31 cellular contexts compared by ENCODE assay signal in the genomic region with DNA sequence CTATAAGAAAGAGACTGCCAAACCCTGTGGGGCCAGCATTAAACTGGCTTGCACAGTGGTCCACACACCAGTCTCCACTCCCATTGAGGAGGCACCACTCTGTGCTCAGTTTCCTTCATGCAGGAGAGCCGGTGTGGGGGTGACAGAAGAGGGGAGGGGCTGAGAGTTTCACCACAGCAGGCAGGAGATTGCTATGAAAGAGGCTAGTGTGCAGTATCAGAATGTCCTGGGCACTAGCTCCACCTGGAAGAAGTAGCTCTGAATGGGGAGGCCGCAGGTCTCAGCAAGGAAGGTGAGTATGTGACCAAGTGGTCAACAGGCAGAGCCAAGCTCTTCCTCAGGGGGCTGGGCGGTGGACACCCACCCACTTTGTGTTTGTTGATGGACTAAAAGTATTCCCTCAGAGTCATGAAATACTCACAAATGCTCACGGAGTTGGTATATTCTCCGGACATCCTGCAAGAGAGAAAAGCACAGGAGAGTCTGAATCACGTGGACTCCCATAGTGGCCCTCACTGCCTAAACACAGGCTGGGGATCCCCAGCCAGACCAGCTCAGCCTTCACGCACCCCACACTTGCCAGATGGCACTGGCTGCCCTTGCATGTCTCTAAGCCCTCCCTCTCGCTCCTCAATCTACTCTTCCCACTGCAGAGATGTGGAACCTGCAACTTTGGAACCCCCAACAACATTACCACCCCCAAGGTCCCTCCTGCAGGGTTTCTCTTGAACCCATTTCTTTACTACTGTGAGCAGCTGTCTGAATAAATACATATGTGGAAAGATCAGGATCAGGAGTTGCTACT.
A peak's percentile ranks its signal among the peaks of the same experiment; 100 is the strongest.
DNase-seq lines count a peak whose midpoint lies in the region; ATAC-seq and TF ChIP-seq lines count a peak whose summit lies in the region.
"Had no signal": no experiment of that assay in that cellular context is flagged by ENCODE, and none has a peak within 500 bp of the region (broad histone marks: within the 10 kb centered on the region; RNA-seq: fewer than 3 reads in every experiment).

No MANE protein-coding gene starts in this region.

- no peak for ATAC-seq in RWPE2 (ENCODE audit: low read depth)
- ATAC-seq: activated T-cell treated with anti-CD3 and anti-CD28 coated beads, Interleukin-2, amount 50 U/mL, for 72 hours; HCT116; heart right ventricle; stimulated activated effector memory CD8-positive, alpha-beta T cell treated with anti-CD3 and anti-CD28 coated beads, Interleukin-12 subunit alpha, Interleukin-12 subunit beta, amount 100 ng/mL, for 72 hours had no signal

- H3K4me1 Mint-ChIP-seq in activated naive CD4-positive, alpha-beta T cell treated with anti-CD3 and anti-CD28 coated beads, Interleukin-2, amount 50 U/mL, for 24 hours: peaks cover 98% of the 10 kb centered on the region

- H3K27me3 Mint-ChIP-seq in activated naive CD4-positive, alpha-beta T cell treated with anti-CD3 and anti-CD28 coated beads, Interleukin-2, amount 50 U/mL, for 24 hours: no peaks in the 10 kb centered on the region

- no peak overlapping the region for H3K4me3 ChIP-seq in RWPE2 (ENCODE audit: severe bottlenecking)
- H3K4me3 ChIP-seq in coronary artery: no peak overlapping the region
- H3K4me3 ChIP-seq: heart right ventricle, lung, MG63, ovary, SK-N-MC, upper lobe of left lung had no signal

- H3K4me3 Mint-ChIP-seq in activated naive CD4-positive, alpha-beta T cell treated with anti-CD3 and anti-CD28 coated beads, Interleukin-2, amount 50 U/mL, for 24 hours: peak overlapping the region; percentile 59
- H3K4me3 Mint-ChIP-seq: stimulated activated effector memory CD8-positive, alpha-beta T cell treated with anti-CD3 and anti-CD28 coated beads, Interleukin-12 subunit alpha, Interleukin-12 subunit beta, amount 100 ng/mL, for 72 hours had no signal

- no peaks in the 10 kb centered on the region for H3K4me1 ChIP-seq in RWPE2 (ENCODE audit: insufficient read depth, poor library complexity, severe bottlenecking)
- H3K4me1 ChIP-seq: heart right ventricle, upper lobe of left lung had no signal

- peak overlapping the region; percentile 48 for H3K27ac Mint-ChIP-seq in activated naive CD4-positive, alpha-beta T cell treated with anti-CD3 and anti-CD28 coated beads, Interleukin-2, amount 50 U/mL, for 24 hours
- H3K27ac Mint-ChIP-seq: activated T-cell treated with anti-CD3 and anti-CD28 coated beads, Interleukin-2, amount 50 U/mL, for 72 hours; stimulated activated effector memory CD8-positive, alpha-beta T cell treated with anti-CD3 and anti-CD28 coated beads, Interleukin-12 subunit alpha, Interleukin-12 subunit beta, amount 100 ng/mL, for 72 hours had no signal

- in situ Hi-C loops in GM13977 (cut with MboI; ENCODE audit: low pct_unique_long_range_greater_than_20kb, low sequenced_read_pairs, unreplicated experiment): no loop called here

- no peaks in the 10 kb centered on the region for H3K9me3 ChIP-seq in RWPE2 (ENCODE audit: severe bottlenecking)
- H3K9me3 ChIP-seq: heart right ventricle, MG63, ovary, upper lobe of left lung had no signal

- no peaks in the 10 kb centered on the region for H3K9me3 Mint-ChIP-seq in activated naive CD4-positive, alpha-beta T cell treated with anti-CD3 and anti-CD28 coated beads, Interleukin-2, amount 50 U/mL, for 24 hours
- H3K9me3 Mint-ChIP-seq: activated T-cell treated with anti-CD3 and anti-CD28 coated beads, Interleukin-2, amount 50 U/mL, for 72 hours; stimulated activated effector memory CD8-positive, alpha-beta T cell treated with anti-CD3 and anti-CD28 coated beads, Interleukin-12 subunit alpha, Interleukin-12 subunit beta, amount 100 ng/mL, for 72 hours had no signal

- H3K36me3 ChIP-seq in RWPE2 (ENCODE audit: low read depth): no peaks in the 10 kb centered on the region
- H3K36me3 ChIP-seq: heart right ventricle, MG63, ovary, upper lobe of left lung had no signal

- no peaks in the 10 kb centered on the region for H3K27me3 ChIP-seq in RWPE2 (ENCODE audit: insufficient read depth, poor library complexity, severe bottlenecking)
- H3K27me3 ChIP-seq: MG63, ovary, upper lobe of left lung had no signal

- no peak for TF ChIP-seq CTCF in RWPE2 (IDR thresholded peaks at IDR 0.05; ENCODE audit: poor library complexity, severe bottlenecking)
- TF ChIP-seq CTCF in coronary artery (IDR thresholded peaks at IDR 0.05): no peak
- no peak for TF ChIP-seq CTCF in GM13977 (IDR thresholded peaks at IDR 0.05; ENCODE audit: extremely low read depth, insufficient read depth, missing control alignments)

- H3K27ac ChIP-seq in RWPE2 (ENCODE audit: poor library complexity, severe bottlenecking) (no peak overlapping the region), coronary artery (no peak overlapping the region)
- H3K27ac ChIP-seq: heart right ventricle, KMS-11, ovary, SK-N-MC, upper lobe of left lung had no signal

- H3K36me3 Mint-ChIP-seq in activated naive CD4-positive, alpha-beta T cell treated with anti-CD3 and anti-CD28 coated beads, Interleukin-2, amount 50 U/mL, for 24 hours: peaks cover 10% of the 10 kb centered on the region
- H3K36me3 Mint-ChIP-seq: stimulated activated effector memory CD8-positive, alpha-beta T cell treated with anti-CD3 and anti-CD28 coated beads, Interleukin-12 subunit alpha, Interleukin-12 subunit beta, amount 100 ng/mL, for 72 hours had no signal

- DNase-seq in activated naive CD4-positive, alpha-beta T cell (lab: John Stamatoyannopoulos, UW): no peak
- DNase-seq in RWPE2 (ENCODE audit: low spot score) (peak; percentile 19), coronary artery (ENCODE audit: low spot score) (peak; percentile 43), GM13977 (ENCODE audit: low spot score) (no peak), kidney tubule cell (ENCODE audit: low spot score) (no peak), HUDEP-2 (lab: John Stamatoyannopoulos, UW; ENCODE audit: unreplicated experiment in 76 of 76) (no peak)
- peak; percentile 23 for DNase-seq in stimulated activated CD8-positive, alpha-beta memory T cell treated with anti-CD3 and anti-CD28 coated beads, Interleukin-4, amount 100 ng/mL, for 48 hours
- DNase-seq: activated T-cell treated with anti-CD3 and anti-CD28 coated beads, Interleukin-2, amount 50 U/mL, for 72 hours; C1 segment of cervical spinal cord; Calu3; cerebellar nuclear complex; DMS79 treated with DMSO at 0.1 percent for 48 hours; foreskin melanocyte; GF-D8; heart right ventricle; MG63; NCI-H1105; NCI-H1930; NCI-H524 treated with DMSO at 0.1 percent for 48 hours; OCI-M1; ovary; stimulated activated CD4-positive, alpha-beta T cell treated with anti-CD3 and anti-CD28 coated beads, Interleukin-15, amount 100 ng/mL, for 24 hours; stimulated activated CD4-positive, alpha-beta T cell treated with anti-CD3 and anti-CD28 coated beads, Interleukin-4, amount 100 ng/mL, for 4 hours; T-helper 2 cell; upper lobe of left lung had no signal

Comparison
In these comparisons a context has a peak if more than half of its experiments do, and no peak if none do; other contexts are left out.
1. DNase-seq: peak in RWPE2 (single experiment), coronary artery (single experiment) and stimulated activated CD8-positive, alpha-beta memory T cell treated with anti-CD3 and anti-CD28 coated beads, Interleukin-4, amount 100 ng/mL, for 48 hours (single experiment); none in activated naive CD4-positive, alpha-beta T cell (0 of 4), GM13977 (single experiment), kidney tubule cell (single experiment) and HUDEP-2 (0 of 76).